In genomic region chr12:728781-729180, GRCh38 we compare ENCODE assay signal across 15 cellular contexts. TPM values are rescaled to one million over a fixed set of nuclear protein-coding genes. Genes with fewer than 3 reads are reported as not detected.
DNase-seq lines count a peak whose midpoint lies in the region; ATAC-seq and TF ChIP-seq lines count a peak whose summit lies in the region.
"Had no signal": no experiment of that assay in that cellular context is flagged by ENCODE, and none has a peak within 500 bp of the region (broad histone marks: within the 10 kb centered on the region; RNA-seq: fewer than 3 reads in every experiment).

No MANE protein-coding gene starts in this region.

- H3K27ac Mint-ChIP-seq in activated T-cell treated with anti-CD3 and anti-CD28 coated beads, Interleukin-2, amount 50 U/mL, for 24 hours, result peak overlapping the region; percentile 45
- H3K27ac Mint-ChIP-seq in activated CD8-positive, alpha-beta T cell treated with anti-CD3 and anti-CD28 coated beads, Interleukin-2, amount 10 ng/mL, durations not matched to agents 7 days and 5 days, result peak overlapping the region; percentile 90
- H3K27ac Mint-ChIP-seq in natural killer cell treated with Interleukin-12 subunit alpha and Interleukin-12 subunit beta and Interleukin-15 and Interleukin-18, amount 100 ng/mL, for 72 hours, result peak overlapping the region in 1 of 2 donors; percentile 27
- H3K27ac Mint-ChIP-seq: mesothelial cell of epicardium had no signal

- ATAC-seq in activated T-cell treated with anti-CD3 and anti-CD28 coated beads, Interleukin-2, amount 50 U/mL, for 4 hours, result no peak
- ATAC-seq in activated CD8-positive, alpha-beta T cell treated with anti-CD3 and anti-CD28 coated beads, Interleukin-2, amount 10 ng/mL, durations not matched to agents 7 days and 5 days, result peak; percentile 73
- no peak for ATAC-seq in natural killer cell treated with Interleukin-12 subunit alpha and Interleukin-12 subunit beta and Interleukin-15 and Interleukin-18, amount 100 ng/mL, for 72 hours
- no peak for ATAC-seq in SK-N-SH treated with all-trans-retinoic acid at 6 μM for 48 hours

- peaks cover 62% of the 10 kb centered on the region for H3K4me1 Mint-ChIP-seq in activated T-cell treated with anti-CD3 and anti-CD28 coated beads, Interleukin-2, amount 50 U/mL, for 24 hours (ENCODE audit: low read depth)
- H3K4me1 Mint-ChIP-seq in activated T-cell treated with anti-CD3 and anti-CD28 coated beads, Interleukin-2, amount 50 U/mL, for 4 hours (ENCODE audit: low read depth), result peaks cover 57% of the 10 kb centered on the region
- H3K4me1 Mint-ChIP-seq in activated CD8-positive, alpha-beta T cell treated with anti-CD3 and anti-CD28 coated beads, Interleukin-2, amount 10 ng/mL, durations not matched to agents 7 days and 5 days (ENCODE audit: low read depth), result peaks cover 59% of the 10 kb centered on the region
- H3K4me1 Mint-ChIP-seq in natural killer cell treated with Interleukin-12 subunit alpha and Interleukin-12 subunit beta and Interleukin-15 and Interleukin-18, amount 100 ng/mL, for 72 hours (ENCODE audit: low read depth in 2 of 2), result peaks cover 17 to 24% of the 10 kb centered on the region in 2 donors

- H3K36me3 ChIP-seq in KOPT-K1 (ENCODE audit: insufficient read depth, low read length), result no peaks in the 10 kb centered on the region
- H3K36me3 ChIP-seq: breast epithelium, SJCRH30 had no signal

- peak overlapping the region; percentile 91 for H3K27ac ChIP-seq in KOPT-K1 (ENCODE audit: low read depth, low read length, poor library complexity, severe bottlenecking)
- H3K27ac ChIP-seq: breast epithelium, SJCRH30 had no signal

- CTCF ChIA-PET in activated CD8-positive, alpha-beta T cell treated with anti-CD3 and anti-CD28 coated beads, Interleukin-2, amount 10 ng/mL, durations not matched to agents 7 days and 5 days (lab: Charles Lee), result interaction anchor here (0.5 to 9.2 kb wide), 20 partner anchors 9 to 181 kb away, joined by 3 to 123 read pairs (median 4); partner anchors contain the start of gene WNK1

- peaks cover 4% of the 10 kb centered on the region for H3K9me3 Mint-ChIP-seq in activated T-cell treated with anti-CD3 and anti-CD28 coated beads, Interleukin-2, amount 50 U/mL, for 24 hours
- peaks cover 9% of the 10 kb centered on the region for H3K9me3 Mint-ChIP-seq in activated T-cell treated with anti-CD3 and anti-CD28 coated beads, Interleukin-2, amount 50 U/mL, for 4 hours
- H3K9me3 Mint-ChIP-seq in activated CD8-positive, alpha-beta T cell treated with anti-CD3 and anti-CD28 coated beads, Interleukin-2, amount 10 ng/mL, durations not matched to agents 7 days and 5 days (ENCODE audit: insufficient read depth), result peaks cover 12% of the 10 kb centered on the region
- H3K9me3 Mint-ChIP-seq in natural killer cell treated with Interleukin-12 subunit alpha and Interleukin-12 subunit beta and Interleukin-15 and Interleukin-18, amount 100 ng/mL, for 72 hours, result no peaks in the 10 kb centered on the region

- DNase-seq in activated T-cell treated with anti-CD3 and anti-CD28 coated beads, Interleukin-2, amount 50 U/mL, for 24 hours, result no peak
- no peak for DNase-seq in activated T-cell treated with anti-CD3 and anti-CD28 coated beads, Interleukin-2, amount 50 U/mL, for 4 hours
- DNase-seq in activated CD8-positive, alpha-beta T cell treated with anti-CD3 and anti-CD28 coated beads, Interleukin-2, amount 10 ng/mL, durations not matched to agents 7 days and 5 days, result peak; percentile 60
- no peak for DNase-seq in natural killer cell treated with Interleukin-12 subunit alpha and Interleukin-12 subunit beta and Interleukin-15 and Interleukin-18, amount 100 ng/mL, for 72 hours (ENCODE audit: low spot score)
- no peak for DNase-seq in NCI-H1092 treated with DMSO at 0.1 percent for 48 hours (lab: John Stamatoyannopoulos, UW)
- DNase-seq in GM19240 (ENCODE audit: insufficient read length, low spot score), result no peak
- DNase-seq: head of caudate nucleus, kidney, NCI-H187, NCI-H69, SJCRH30 had no signal

- H3K4me3 Mint-ChIP-seq in activated T-cell treated with anti-CD3 and anti-CD28 coated beads, Interleukin-2, amount 50 U/mL, for 24 hours, result no peak overlapping the region
- H3K4me3 Mint-ChIP-seq in activated T-cell treated with anti-CD3 and anti-CD28 coated beads, Interleukin-2, amount 50 U/mL, for 4 hours, result no peak overlapping the region
- H3K4me3 Mint-ChIP-seq in activated CD8-positive, alpha-beta T cell treated with anti-CD3 and anti-CD28 coated beads, Interleukin-2, amount 10 ng/mL, durations not matched to agents 7 days and 5 days, result peak overlapping the region; percentile 18
- H3K4me3 Mint-ChIP-seq in natural killer cell treated with Interleukin-12 subunit alpha and Interleukin-12 subunit beta and Interleukin-15 and Interleukin-18, amount 100 ng/mL, for 72 hours, result peak overlapping the region; percentile 9
- H3K4me3 Mint-ChIP-seq: mesothelial cell of epicardium had no signal

- H3K27me3 Mint-ChIP-seq in activated T-cell treated with anti-CD3 and anti-CD28 coated beads, Interleukin-2, amount 50 U/mL, for 24 hours, result no peaks in the 10 kb centered on the region
- H3K27me3 Mint-ChIP-seq in activated T-cell treated with anti-CD3 and anti-CD28 coated beads, Interleukin-2, amount 50 U/mL, for 4 hours (ENCODE audit: low read depth), result no peaks in the 10 kb centered on the region
- H3K27me3 Mint-ChIP-seq in activated CD8-positive, alpha-beta T cell treated with anti-CD3 and anti-CD28 coated beads, Interleukin-2, amount 10 ng/mL, durations not matched to agents 7 days and 5 days (ENCODE audit: low read depth), result no peaks in the 10 kb centered on the region
- no peaks in the 10 kb centered on the region for H3K27me3 Mint-ChIP-seq in natural killer cell treated with Interleukin-12 subunit alpha and Interleukin-12 subunit beta and Interleukin-15 and Interleukin-18, amount 100 ng/mL, for 72 hours

- H3K36me3 Mint-ChIP-seq in activated T-cell treated with anti-CD3 and anti-CD28 coated beads, Interleukin-2, amount 50 U/mL, for 24 hours (ENCODE audit: low read depth), result no peaks in the 10 kb centered on the region
- peaks cover 2% of the 10 kb centered on the region for H3K36me3 Mint-ChIP-seq in activated T-cell treated with anti-CD3 and anti-CD28 coated beads, Interleukin-2, amount 50 U/mL, for 4 hours (ENCODE audit: insufficient read depth)
- peaks cover 19% of the 10 kb centered on the region for H3K36me3 Mint-ChIP-seq in activated CD8-positive, alpha-beta T cell treated with anti-CD3 and anti-CD28 coated beads, Interleukin-2, amount 10 ng/mL, durations not matched to agents 7 days and 5 days (ENCODE audit: low read depth)
- H3K36me3 Mint-ChIP-seq in natural killer cell treated with Interleukin-12 subunit alpha and Interleukin-12 subunit beta and Interleukin-15 and Interleukin-18, amount 100 ng/mL, for 72 hours, result no peaks in the 10 kb centered on the region
- H3K36me3 Mint-ChIP-seq: mesothelial cell of epicardium had no signal

- H3K9me3 ChIP-seq in KOPT-K1 (ENCODE audit: insufficient read depth, low read length, poor library complexity, severe bottlenecking), result peaks cover 7% of the 10 kb centered on the region
- H3K9me3 ChIP-seq: breast epithelium, SJCRH30 had no signal

- POLR2A ChIA-PET in activated CD8-positive, alpha-beta T cell treated with anti-CD3 and anti-CD28 coated beads, Interleukin-2, amount 10 ng/mL, durations not matched to agents 7 days and 5 days (lab: Charles Lee), result interaction anchor here (0.6 to 4.8 kb wide), 9 partner anchors 13 to 216 kb away, joined by 3 to 57 read pairs (median 3); partner anchors contain the start of gene WNK1

TF ChIP-seq in SK-N-SH treated with all-trans-retinoic acid at 6 μM for 48 hours, 23 proteins besides CTCF, POLR2A, EP300 and RAD21:
- TF ChIP-seq, protein P1, sequence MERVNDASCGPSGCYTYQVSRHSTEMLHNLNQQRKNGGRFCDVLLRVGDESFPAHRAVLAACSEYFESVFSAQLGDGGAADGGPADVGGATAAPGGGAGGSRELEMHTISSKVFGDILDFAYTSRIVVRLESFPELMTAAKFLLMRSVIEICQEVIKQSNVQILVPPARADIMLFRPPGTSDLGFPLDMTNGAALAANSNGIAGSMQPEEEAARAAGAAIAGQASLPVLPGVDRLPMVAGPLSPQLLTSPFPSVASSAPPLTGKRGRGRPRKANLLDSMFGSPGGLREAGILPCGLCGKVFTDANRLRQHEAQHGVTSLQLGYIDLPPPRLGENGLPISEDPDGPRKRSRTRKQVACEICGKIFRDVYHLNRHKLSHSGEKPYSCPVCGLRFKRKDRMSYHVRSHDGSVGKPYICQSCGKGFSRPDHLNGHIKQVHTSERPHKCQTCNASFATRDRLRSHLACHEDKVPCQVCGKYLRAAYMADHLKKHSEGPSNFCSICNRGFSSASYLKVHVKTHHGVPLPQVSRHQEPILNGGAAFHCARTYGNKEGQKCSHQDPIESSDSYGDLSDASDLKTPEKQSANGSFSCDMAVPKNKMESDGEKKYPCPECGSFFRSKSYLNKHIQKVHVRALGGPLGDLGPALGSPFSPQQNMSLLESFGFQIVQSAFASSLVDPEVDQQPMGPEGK (CRISPR knock-in tag; IDR thresholded peaks at IDR 0.05; ENCODE audit: borderline replicate concordance), result no peak
- TF ChIP-seq POU6F1 (CRISPR knock-in tag; IDR thresholded peaks at IDR 0.05; ENCODE audit: borderline replicate concordance, low read depth) (no peak), SNAI2 (CRISPR knock-in tag; IDR thresholded peaks at IDR 0.05) (no peak), ESRRG (CRISPR knock-in tag; IDR thresholded peaks at IDR 0.05) (no peak)

RNA-seq across cellular contexts. Expression of gene WNK1, which starts 23.6 kb away (rescaled TPM):
- 100 to 1,000 TPM; 183 to 213 (median 185) TPM for total RNA-seq in activated T-cell treated with anti-CD3 and anti-CD28 coated beads, Interleukin-2, amount 50 U/mL, for 4 hours
- 100 to 1,000 TPM; 203 to 204 TPM for total RNA-seq in activated CD8-positive, alpha-beta T cell treated with anti-CD3 and anti-CD28 coated beads, Interleukin-2, amount 10 ng/mL, durations not matched to agents 7 days and 5 days
- total RNA-seq in natural killer cell treated with Interleukin-12 subunit alpha and Interleukin-12 subunit beta and Interleukin-15 and Interleukin-18, amount 100 ng/mL, for 72 hours, result 100 to 1,000 TPM; 152 to 269 TPM

Comparison
In these comparisons a context has a peak if more than half of its experiments do, and no peak if none do; other contexts are left out.
1. H3K4me3 Mint-ChIP-seq: peak in activated CD8-positive, alpha-beta T cell treated with anti-CD3 and anti-CD28 coated beads, Interleukin-2, amount 10 ng/mL, durations not matched to agents 7 days and 5 days (single experiment) and natural killer cell treated with Interleukin-12 subunit alpha and Interleukin-12 subunit beta and Interleukin-15 and Interleukin-18, amount 100 ng/mL, for 72 hours (single experiment); none in activated T-cell treated with anti-CD3 and anti-CD28 coated beads, Interleukin-2, amount 50 U/mL, for 24 hours (single experiment) and activated T-cell treated with anti-CD3 and anti-CD28 coated beads, Interleukin-2, amount 50 U/mL, for 4 hours (single experiment).